20 cellular contexts compared by ENCODE assay signal in genomic region chr12:108683906-108684556, GRCh38. TPM values are rescaled to one million over a fixed set of nuclear protein-coding genes. Genes with fewer than 3 reads are reported as not detected.
A peak's percentile ranks its signal among the peaks of the same experiment; 100 is the strongest.
DNase-seq lines count a peak whose midpoint lies in the region; ATAC-seq, FAIRE-seq and TF ChIP-seq lines count a peak whose summit lies in the region.
"Had no signal": no experiment of that assay in that cellular context is flagged by ENCODE, and none has a peak within 500 bp of the region (broad histone marks: within the 10 kb centered on the region; RNA-seq: fewer than 3 reads in every experiment).

No MANE protein-coding gene starts in this region.

- peaks cover 45% of the 10 kb centered on the region for H3K36me3 Mint-ChIP-seq in HFFc6 (ENCODE audit: low read depth)
- peaks cover 3% of the 10 kb centered on the region for H3K36me3 Mint-ChIP-seq in astrocyte (ENCODE audit: low read depth, unreplicated experiment)
- H3K36me3 Mint-ChIP-seq: T-cell had no signal

- CTCF ChIA-PET in A673 (lab: Charles Lee): no interaction called here

- no peaks in the 10 kb centered on the region for H3K27me3 ChIP-seq in astrocyte (ENCODE audit: insufficient read depth, low read length)
- H3K27me3 ChIP-seq in muscle layer of colon (ENCODE audit: control insufficient read depth in 1 of 2, insufficient read depth in 2 of 2, low read length in 2 of 2): no peaks in the 10 kb centered on the region
- H3K27me3 ChIP-seq in thoracic aorta (replicated peaks; ENCODE audit: insufficient read depth): no peaks in the 10 kb centered on the region
- no peaks in the 10 kb centered on the region for H3K27me3 ChIP-seq in A673 (replicated peaks; ENCODE audit: insufficient read depth, low read depth, low read length, poor library complexity)
- H3K27me3 ChIP-seq: testis had no signal

- no peak for TF ChIP-seq CTCF in HFFc6 (IDR thresholded peaks at IDR 0.05)
- no peak for TF ChIP-seq CTCF in astrocyte (IDR thresholded peaks at IDR 0.05; ENCODE audit: insufficient read depth, low read depth, low read length)
- TF ChIP-seq CTCF in thoracic aorta (IDR thresholded peaks at IDR 0.05): no peak
- no peak for TF ChIP-seq CTCF in A673 (conservative IDR thresholded peaks at IDR 0.05; ENCODE audit: low read depth, low read length)

- peak overlapping the region; percentile 53 for H3K4me3 Mint-ChIP-seq in HFFc6
- H3K4me3 Mint-ChIP-seq in astrocyte (ENCODE audit: unreplicated experiment): peak overlapping the region; percentile 0
- H3K4me3 Mint-ChIP-seq: activated CD4-positive, alpha-beta T cell treated with anti-CD3 and anti-CD28 coated beads for 36 hours; stimulated activated naive B cell treated with anti-CD40 and anti-IgM and Interleukin-4, amounts not matched to agents 10 μg/mL and 1 μg/mL and 100 μg/mL, for 72 hours; T-cell had no signal

- H3K4me3 ChIP-seq in astrocyte (ENCODE audit: insufficient read depth, low read depth, low read length) (no peak overlapping the region), muscle layer of colon (ENCODE audit: low read depth in 1 of 2, low read length in 2 of 2) (no peak overlapping the region), thoracic aorta (no peak overlapping the region), A673 (ENCODE audit: low read depth, low read length, poor library complexity, severe bottlenecking) (no peak overlapping the region)
- H3K4me3 ChIP-seq: GM12878, testis had no signal

- no peak overlapping the region for H3K4me2 ChIP-seq in astrocyte (ENCODE audit: low read length)

- H3K9me3 Mint-ChIP-seq in HFFc6 (no peaks in the 10 kb centered on the region), astrocyte (ENCODE audit: unreplicated experiment) (no peaks in the 10 kb centered on the region)
- H3K9me3 Mint-ChIP-seq: stimulated activated naive B cell treated with anti-CD40 and anti-IgM and Interleukin-4, amounts not matched to agents 10 μg/mL and 1 μg/mL and 100 μg/mL, for 72 hours; T-cell had no signal

- no TSS peak for BruUV-seq in A673 (replicated peaks; lab: Mats Ljungman, UMichigan)

- intact Hi-C loops in A673 (cut with micrococcal nuclease; ENCODE audit: unreplicated experiment): no loop called here

- H3K36me3 ChIP-seq in astrocyte (ENCODE audit: insufficient read depth, low read length) (peaks cover 16% of the 10 kb centered on the region), muscle layer of colon (ENCODE audit: insufficient read depth, low read length) (no peaks in the 10 kb centered on the region), thoracic aorta (no peaks in the 10 kb centered on the region), A673 (ENCODE audit: insufficient read depth, low read length, poor library complexity, severe bottlenecking) (no peaks in the 10 kb centered on the region)

- H3K27ac Mint-ChIP-seq in HFFc6 (peak overlapping the region; percentile 56), astrocyte (ENCODE audit: unreplicated experiment) (peak overlapping the region; percentile 21)
- H3K27ac Mint-ChIP-seq: activated CD4-positive, alpha-beta T cell treated with anti-CD3 and anti-CD28 coated beads for 36 hours; stimulated activated naive B cell treated with anti-CD40 and anti-IgM and Interleukin-4, amounts not matched to agents 10 μg/mL and 1 μg/mL and 100 μg/mL, for 72 hours; T-cell had no signal

- H3K4me1 Mint-ChIP-seq in HFFc6 (ENCODE audit: low read depth) (peaks cover 91% of the 10 kb centered on the region), astrocyte (ENCODE audit: low read depth, unreplicated experiment) (peaks cover 51% of the 10 kb centered on the region)

- H3K27ac ChIP-seq in astrocyte (ENCODE audit: low read depth, low read length) (no peak overlapping the region), muscle layer of colon (ENCODE audit: low read depth, low read length) (peak overlapping the region; percentile 72), thoracic aorta (peak overlapping the region; percentile 46 to 95), A673 (ENCODE audit: low read depth, low read length, poor library complexity, severe bottlenecking) (no peak overlapping the region)

- ATAC-seq in thoracic aorta (ENCODE audit: insufficient number of reproducible peaks, low FRiP score, low read depth) (no peak), HG02571 (IDR thresholded peaks at IDR 0.05; ENCODE audit: unreplicated experiment) (no peak), HG02763 (IDR thresholded peaks at IDR 0.05; ENCODE audit: unreplicated experiment) (no peak)
- ATAC-seq: activated CD4-positive, alpha-beta T cell treated with anti-CD3 and anti-CD28 coated beads for 36 hours; GM12878; stimulated activated naive B cell treated with anti-CD40 and anti-IgM and Interleukin-4, amounts not matched to agents 10 μg/mL and 1 μg/mL and 100 μg/mL, for 72 hours; T-cell had no signal

- H3K27me3 Mint-ChIP-seq in HFFc6 (ENCODE audit: insufficient read depth): peaks cover 1% of the 10 kb centered on the region; the same call in 1 of the 2 replicates
- no peaks in the 10 kb centered on the region for H3K27me3 Mint-ChIP-seq in astrocyte (ENCODE audit: low read depth, unreplicated experiment)
- H3K27me3 Mint-ChIP-seq: activated CD4-positive, alpha-beta T cell treated with anti-CD3 and anti-CD28 coated beads for 36 hours; stimulated activated naive B cell treated with anti-CD40 and anti-IgM and Interleukin-4, amounts not matched to agents 10 μg/mL and 1 μg/mL and 100 μg/mL, for 72 hours; T-cell had no signal

- POLR2A ChIA-PET in A673 (lab: Charles Lee; ENCODE audit: low non-redundant PET): interaction anchor here (0.6 kb wide), 1 partner anchor 91 kb away, joined by 3 read pairs; no protein-coding TSS in a partner anchor

- no peak for FAIRE-seq in astrocyte (lab: Jason Lieb, UNC)
- FAIRE-seq: endometrium, GM12878, TTC549 had no signal

- H3K9me3 ChIP-seq in astrocyte (ENCODE audit: insufficient read depth, low read depth, low read length): no peaks in the 10 kb centered on the region
- H3K9me3 ChIP-seq in muscle layer of colon (ENCODE audit: low read length): no peaks in the 10 kb centered on the region
- no peaks in the 10 kb centered on the region for H3K9me3 ChIP-seq in thoracic aorta
- H3K9me3 ChIP-seq in A673 (ENCODE audit: low read depth, low read length, poor library complexity, severe bottlenecking): no peaks in the 10 kb centered on the region
- H3K9me3 ChIP-seq: testis had no signal

- H3K9ac ChIP-seq in astrocyte (ENCODE audit: low read length): no peak overlapping the region
- H3K9ac ChIP-seq in muscle layer of colon (ENCODE audit: low read length): no peak overlapping the region

- peaks cover 24% of the 10 kb centered on the region for H3K4me1 ChIP-seq in astrocyte (ENCODE audit: insufficient read depth, low read length)
- H3K4me1 ChIP-seq in muscle layer of colon (ENCODE audit: insufficient read depth, low read length): peaks cover 73% of the 10 kb centered on the region
- peaks cover 39 to 64% of the 10 kb centered on the region in 2 donors for H3K4me1 ChIP-seq in thoracic aorta (ENCODE audit: control insufficient read depth in 1 of 2, low read depth in 2 of 2)
- H3K4me1 ChIP-seq in A673 (ENCODE audit: insufficient read depth, low read length, poor library complexity, severe bottlenecking): peaks cover 29% of the 10 kb centered on the region

- DNase-seq in HFFc6 (no peak), astrocyte (ENCODE audit: low read depth) (no peak), thoracic aorta (ENCODE audit: low spot score) (no peak), A673 (ENCODE audit: low spot score) (no peak)
- DNase-seq: activated CD4-positive, alpha-beta T cell treated with anti-CD3 and anti-CD28 coated beads for 36 hours; activated naive CD4-positive, alpha-beta T cell treated with anti-CD3 and anti-CD28 coated beads, Interleukin-2, amount 50 U/mL, for 16 hours; cortex of kidney; HCEC 1CT; NCI-H146; NCI-H2171 treated with DMSO at 0.1 percent for 48 hours; NCI-H748 treated with DMSO at 0.1 percent for 48 hours; stimulated activated naive B cell treated with anti-CD40 and anti-IgM and Interleukin-4, amounts not matched to agents 10 μg/mL and 1 μg/mL and 100 μg/mL, for 72 hours; T-cell; testis had no signal

- peaks cover 61% of the 10 kb centered on the region for H4K20me1 ChIP-seq in astrocyte (ENCODE audit: insufficient read depth, low read length)

- H2AFZ ChIP-seq in astrocyte (ENCODE audit: low read depth, low read length): no peak overlapping the region

- peaks cover 100% of the 10 kb centered on the region for H3K79me2 ChIP-seq in astrocyte (ENCODE audit: insufficient read depth, low read length)

RNA-seq across cellular contexts. Expression of gene CORO1C, which starts 47.3 kb away (rescaled TPM):
- 100 to 1,000 TPM; 541 to 709 (median 649) TPM for total RNA-seq in HFFc6 (2021; fragmentation: NEBNext Ultra II Directional; extraction: Animal tissue kit (Norgen Biotek cat#: 25700))
- total RNA-seq in astrocyte (364 and 391 TPM in 2 replicates), thoracic aorta (100 to 1,000 TPM; 157 to 208 TPM), A673 (2021) (206 and 208 TPM in 2 replicates)

RNA-seq across cellular contexts. Expression of gene SELPLG, which starts 50.3 kb away (rescaled TPM):
- total RNA-seq in HFFc6 (2021; fragmentation: NEBNext Ultra II Directional; extraction: Animal tissue kit (Norgen Biotek cat#: 25700)): 1 to 10 TPM; 6.2 to 8.1 (median 7.1) TPM
- total RNA-seq in astrocyte (4.9 and 5.8 TPM in 2 replicates), thoracic aorta (10 to 100 TPM; 14.3 to 17.3 TPM), A673 (2021) (0.34 and 0.35 TPM in 2 replicates)

Comparison
In these comparisons a context has a peak if more than half of its experiments do, and no peak if none do; other contexts are left out.
1. H3K27ac ChIP-seq: peak in muscle layer of colon (single experiment) and thoracic aorta (2 of 2); none in astrocyte (single experiment) and A673 (single experiment).